17 cellular contexts compared by ENCODE assay signal in genomic region chr2:212997526-212998020, GRCh38.
"Had no signal": no experiment of that assay in that cellular context is flagged by ENCODE, and none has a peak within 500 bp of the region (broad histone marks: within the 10 kb centered on the region; RNA-seq: fewer than 3 reads in every experiment).

No MANE protein-coding gene starts in this region.

- H3K36me3 ChIP-seq: adrenal gland, colonic mucosa, esophagus muscularis mucosa, upper lobe of left lung had no signal

- ATAC-seq: body of pancreas; naive thymus-derived CD8-positive, alpha-beta T cell; right cardiac atrium had no signal

- H3K4me1 ChIP-seq: body of pancreas, colonic mucosa, upper lobe of left lung had no signal

- H3K27ac ChIP-seq: adrenal gland, body of pancreas, colonic mucosa, esophagus muscularis mucosa, skin epidermis, upper lobe of left lung had no signal

- DNase-seq: activated CD4-positive, alpha-beta T cell treated with anti-CD3 and anti-CD28 coated beads, Interleukin-2, amount 50 U/mL, for 48 hours; activated CD4-positive, CD25-positive, alpha-beta regulatory T cell treated with anti-CD3 and anti-CD28 coated beads, Interleukin-2, amount 50 U/mL, for 72 hours; activated naive CD4-positive, alpha-beta T cell treated with anti-CD3 and anti-CD28 coated beads, Interleukin-2, amount 10 ng/mL, durations not matched to agents 7 days and 5 days; adrenal gland; body of pancreas; colonic mucosa; hippocampal formation; naive thymus-derived CD8-positive, alpha-beta T cell; nucleus accumbens; right cardiac atrium; stimulated activated CD4-positive, alpha-beta T cell treated with anti-CD3 and anti-CD28 coated beads, Interleukin-4, amount 100 ng/mL, for 24 hours; stimulated activated naive CD4-positive, alpha-beta T cell treated with Interleukin-2 at 50 U/mL for 16 hours; SW 1271; upper lobe of left lung had no signal

- H3K4me3 ChIP-seq: adrenal gland, body of pancreas, colonic mucosa, esophagus muscularis mucosa, lung, skin epidermis, upper lobe of left lung had no signal

- H3K27me3 ChIP-seq: adrenal gland, body of pancreas, colonic mucosa, esophagus muscularis mucosa, upper lobe of left lung had no signal

- H3K9me3 ChIP-seq: adrenal gland, body of pancreas, colonic mucosa, esophagus muscularis mucosa, upper lobe of left lung had no signal
